Comparison of ENCODE assay signal across 7 cellular contexts in genomic region chr7:44621343-44622103, GRCh38. TPM values are rescaled to one million over a fixed set of nuclear protein-coding genes. Genes with fewer than 3 reads are reported as not detected.
DNase-seq lines count a peak whose midpoint lies in the region; ATAC-seq and TF ChIP-seq lines count a peak whose summit lies in the region.
"Not testable (repeated sequence)": the region's sequence is repeated elsewhere in the genome, so short reads cannot be mapped to it uniquely, and the experiment has no call there.

No MANE protein-coding gene starts in this region.

- not testable (repeated sequence) for H3K27me3 Mint-ChIP-seq in activated CD8-positive, alpha-beta T cell treated with anti-CD3 and anti-CD28 coated beads for 36 hours; chondrocyte (ENCODE audit: low read depth); memory B cell

- H3K9ac ChIP-seq in skeletal muscle satellite cell (ENCODE audit: low read depth, low read length): not testable (repeated sequence)

- H3K4me1 ChIP-seq in skeletal muscle satellite cell (ENCODE audit: control insufficient read depth, insufficient read depth, low read length): peaks cover 42% of the 10 kb centered on the region

- not testable (repeated sequence) for H3K9me3 Mint-ChIP-seq in activated CD8-positive, alpha-beta T cell treated with anti-CD3 and anti-CD28 coated beads for 36 hours; chondrocyte (ENCODE audit: low read depth); memory B cell

- H3K4me1 Mint-ChIP-seq in activated CD8-positive, alpha-beta T cell treated with anti-CD3 and anti-CD28 coated beads for 36 hours (ENCODE audit: low read depth): peaks cover 86% of the 10 kb centered on the region
- peaks cover 44% of the 10 kb centered on the region for H3K4me1 Mint-ChIP-seq in chondrocyte (ENCODE audit: low read depth)
- H3K4me1 Mint-ChIP-seq in memory B cell: peaks cover 39% of the 10 kb centered on the region

- not testable (repeated sequence) for TF ChIP-seq CTCF in activated CD8-positive, alpha-beta T cell treated with anti-CD3 and anti-CD28 coated beads for 36 hours (IDR thresholded peaks at IDR 0.05); chondrocyte (IDR thresholded peaks at IDR 0.05)

- not testable (repeated sequence) for H3K4me3 Mint-ChIP-seq in activated CD8-positive, alpha-beta T cell treated with anti-CD3 and anti-CD28 coated beads for 36 hours; chondrocyte (ENCODE audit: unreplicated experiment); memory B cell

- peak overlapping the region; percentile 32 for H3K4me2 ChIP-seq in skeletal muscle satellite cell (ENCODE audit: low read length)

- peaks cover 17% of the 10 kb centered on the region for H3K36me3 ChIP-seq in skeletal muscle satellite cell (ENCODE audit: insufficient read depth, low read length)

- not testable (repeated sequence) for H3K27me3 ChIP-seq in skeletal muscle satellite cell (ENCODE audit: control insufficient read depth, insufficient read depth, low read length)

- DNase-seq in EL (peak; percentile 72), NCI-H226 (peak; percentile 41)
- not testable (repeated sequence) for DNase-seq in activated CD8-positive, alpha-beta T cell treated with anti-CD3 and anti-CD28 coated beads for 36 hours; chondrocyte (ENCODE audit: low spot score); Right ventricle myocardium inferior (ENCODE audit: missing footprints); memory B cell (ENCODE audit: low spot score in 2 of 2)

- H3K27ac Mint-ChIP-seq in activated CD8-positive, alpha-beta T cell treated with anti-CD3 and anti-CD28 coated beads for 36 hours: peak overlapping the region; percentile 68
- H3K27ac Mint-ChIP-seq in chondrocyte (ENCODE audit: unreplicated experiment) (peak overlapping the region; percentile 54), memory B cell (peak overlapping the region; percentile 78)

- intact Hi-C loops in activated CD8-positive, alpha-beta T cell treated with anti-CD3 and anti-CD28 coated beads for 36 hours (cut with micrococcal nuclease); Right ventricle myocardium inferior (cut with DNase I): not testable (repeated sequence)

- not testable (repeated sequence) for H3K9me3 ChIP-seq in skeletal muscle satellite cell (replicated peaks; ENCODE audit: low read length)

- H3K4me3 ChIP-seq in skeletal muscle satellite cell (ENCODE audit: low read length): peak overlapping the region; percentile 24

- H3K36me3 Mint-ChIP-seq in activated CD8-positive, alpha-beta T cell treated with anti-CD3 and anti-CD28 coated beads for 36 hours (ENCODE audit: low read depth): peaks cover 38% of the 10 kb centered on the region
- H3K36me3 Mint-ChIP-seq in chondrocyte (ENCODE audit: low read depth): not testable (repeated sequence)
- H3K36me3 Mint-ChIP-seq in memory B cell: peaks cover 10% of the 10 kb centered on the region

- ATAC-seq in activated CD8-positive, alpha-beta T cell treated with anti-CD3 and anti-CD28 coated beads for 36 hours; memory B cell (ENCODE audit: low read depth): not testable (repeated sequence)
- peak; percentile 67 for ATAC-seq in Right ventricle myocardium inferior

- CTCF ChIA-PET in activated CD8-positive, alpha-beta T cell treated with anti-CD3 and anti-CD28 coated beads for 36 hours (lab: Charles Lee): interaction anchor here (1.1 to 1.6 kb wide), 4 partner anchors 9 to 514 kb away, joined by 3 to 6 read pairs (median 4); no protein-coding TSS in a partner anchor

- POLR2A ChIA-PET in activated CD8-positive, alpha-beta T cell treated with anti-CD3 and anti-CD28 coated beads for 36 hours (lab: Charles Lee): interaction anchor here (1.0 to 1.9 kb wide), 6 partner anchors 9 to 177 kb away, joined by 3 to 6 read pairs (median 3); no protein-coding TSS in a partner anchor

RNA-seq across cellular contexts. Expression of gene OGDH, which starts 15.1 kb away (rescaled TPM):
- total RNA-seq in activated CD8-positive, alpha-beta T cell treated with anti-CD3 and anti-CD28 coated beads for 36 hours: 10 to 100 TPM; 78.6 to 85.6 TPM
- total RNA-seq in chondrocyte (80.0 to 128 TPM (median 83.7 TPM) in 3 replicates), Right ventricle myocardium inferior (679 TPM)
- total RNA-seq in skeletal muscle satellite cell (2012; rRNA removed): 75.8 and 79.1 TPM in 2 replicates

RNA-seq across cellular contexts. Expression of gene TMED4, which starts 39.5 kb away (rescaled TPM):
- 10 to 100 TPM; 74.6 to 76.2 TPM for total RNA-seq in activated CD8-positive, alpha-beta T cell treated with anti-CD3 and anti-CD28 coated beads for 36 hours
- total RNA-seq in chondrocyte: 55.1 to 65.9 TPM (median 55.6 TPM) in 3 replicates
- total RNA-seq in Right ventricle myocardium inferior: 49.7 TPM
- 60.9 and 71.7 TPM in 2 replicates for total RNA-seq in skeletal muscle satellite cell (2012; rRNA removed)

RNA-seq across cellular contexts. Expression of gene DDX56, which starts 47.8 kb away (rescaled TPM):
- total RNA-seq in activated CD8-positive, alpha-beta T cell treated with anti-CD3 and anti-CD28 coated beads for 36 hours: 10 to 100 TPM; 92.3 to 98.3 TPM
- total RNA-seq in chondrocyte (48.7 to 52.7 TPM (median 49.9 TPM) in 3 replicates), Right ventricle myocardium inferior (29.6 TPM)
- 53.5 and 64.9 TPM in 2 replicates for total RNA-seq in skeletal muscle satellite cell (2012; rRNA removed)
